ENCODE assay signal across 3 cellular contexts in the genomic region with DNA sequence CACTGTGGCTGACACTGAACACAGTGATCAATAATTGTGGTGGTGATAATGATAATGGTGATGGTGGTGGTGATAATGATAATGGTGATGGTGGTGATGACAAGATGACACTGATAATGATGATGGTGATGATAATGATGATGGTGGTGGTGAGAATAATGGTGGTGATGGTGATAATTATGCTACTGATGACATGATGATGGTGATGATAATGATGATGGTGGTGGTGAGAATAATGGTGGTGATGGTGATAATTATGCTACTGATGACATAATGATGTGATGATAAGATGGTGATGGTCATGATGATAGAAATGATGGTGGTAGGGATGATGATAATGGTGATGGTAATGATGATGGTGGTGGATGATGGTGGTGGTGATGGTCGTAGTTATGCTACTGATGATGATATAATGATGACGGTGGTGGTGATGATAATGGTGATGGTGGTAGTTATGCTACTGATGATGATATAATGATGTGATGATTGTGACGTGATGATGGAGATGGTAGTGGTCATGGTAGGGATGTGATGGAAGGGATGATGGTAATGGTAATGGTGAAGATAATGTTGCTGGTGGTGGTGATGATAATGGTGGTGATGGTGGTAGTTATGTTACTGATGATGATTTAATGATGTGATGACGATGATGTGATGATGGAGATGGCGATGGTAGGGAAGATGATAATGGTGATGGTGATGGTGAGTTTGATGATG.
TF ChIP-seq lines count a peak whose summit lies in the region.

No MANE protein-coding gene starts in this region.

TF ChIP-seq in HepG2, 621 proteins besides CTCF, POLR2A, EP300 and RAD21 (continues in another document):
- TF ChIP-seq ZNF337 (CRISPR knock-in tag; IDR thresholded peaks at IDR 0.05; ENCODE audit: borderline replicate concordance, low read depth) (no peak), ZNF773 (CRISPR knock-in tag; IDR thresholded peaks at IDR 0.05; ENCODE audit: borderline replicate concordance) (no peak), FOXK2 (IDR thresholded peaks at IDR 0.05) (peak; percentile 50; the same call in 1 of the 2 replicates), NFIB (CRISPR knock-in tag; IDR thresholded peaks at IDR 0.05; ENCODE audit: borderline replicate concordance) (no peak), CEBPB (IDR thresholded peaks at IDR 0.05; ENCODE audit: borderline replicate concordance, low read depth, low read length) (no peak), FOXA1 (IDR thresholded peaks at IDR 0.05) (peak; percentile 38), FOXA1 (CRISPR knock-in tag; IDR thresholded peaks at IDR 0.05) (no peak), IKZF1 (IDR thresholded peaks at IDR 0.05) (peak; percentile 94; the same call in 1 of the 2 replicates), EED (CRISPR knock-in tag; IDR thresholded peaks at IDR 0.05) (no peak), NONO (IDR thresholded peaks at IDR 0.05) (0 out of 2 replicates have a peak, but pooled peaks have one; percentile 63), NONO (CRISPR knock-in tag; conservative IDR thresholded peaks at IDR 0.05) (no peak), ZNF720 (CRISPR knock-in tag; IDR thresholded peaks at IDR 0.05) (no peak), CREB1 (IDR thresholded peaks at IDR 0.05) (peak; percentile 99), CREB1 (CRISPR knock-in tag; IDR thresholded peaks at IDR 0.05) (no peak), TERF1 (CRISPR knock-in tag; IDR thresholded peaks at IDR 0.05) (no peak), ZSCAN31 (CRISPR knock-in tag; IDR thresholded peaks at IDR 0.05; ENCODE audit: low read depth) (no peak)
- TF ChIP-seq, protein P1, sequence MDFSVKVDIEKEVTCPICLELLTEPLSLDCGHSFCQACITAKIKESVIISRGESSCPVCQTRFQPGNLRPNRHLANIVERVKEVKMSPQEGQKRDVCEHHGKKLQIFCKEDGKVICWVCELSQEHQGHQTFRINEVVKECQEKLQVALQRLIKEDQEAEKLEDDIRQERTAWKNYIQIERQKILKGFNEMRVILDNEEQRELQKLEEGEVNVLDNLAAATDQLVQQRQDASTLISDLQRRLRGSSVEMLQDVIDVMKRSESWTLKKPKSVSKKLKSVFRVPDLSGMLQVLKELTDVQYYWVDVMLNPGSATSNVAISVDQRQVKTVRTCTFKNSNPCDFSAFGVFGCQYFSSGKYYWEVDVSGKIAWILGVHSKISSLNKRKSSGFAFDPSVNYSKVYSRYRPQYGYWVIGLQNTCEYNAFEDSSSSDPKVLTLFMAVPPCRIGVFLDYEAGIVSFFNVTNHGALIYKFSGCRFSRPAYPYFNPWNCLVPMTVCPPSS (IDR thresholded peaks at IDR 0.05), result peak; percentile 84; the same call in 1 of the 2 replicates
- TF ChIP-seq, protein P2, sequence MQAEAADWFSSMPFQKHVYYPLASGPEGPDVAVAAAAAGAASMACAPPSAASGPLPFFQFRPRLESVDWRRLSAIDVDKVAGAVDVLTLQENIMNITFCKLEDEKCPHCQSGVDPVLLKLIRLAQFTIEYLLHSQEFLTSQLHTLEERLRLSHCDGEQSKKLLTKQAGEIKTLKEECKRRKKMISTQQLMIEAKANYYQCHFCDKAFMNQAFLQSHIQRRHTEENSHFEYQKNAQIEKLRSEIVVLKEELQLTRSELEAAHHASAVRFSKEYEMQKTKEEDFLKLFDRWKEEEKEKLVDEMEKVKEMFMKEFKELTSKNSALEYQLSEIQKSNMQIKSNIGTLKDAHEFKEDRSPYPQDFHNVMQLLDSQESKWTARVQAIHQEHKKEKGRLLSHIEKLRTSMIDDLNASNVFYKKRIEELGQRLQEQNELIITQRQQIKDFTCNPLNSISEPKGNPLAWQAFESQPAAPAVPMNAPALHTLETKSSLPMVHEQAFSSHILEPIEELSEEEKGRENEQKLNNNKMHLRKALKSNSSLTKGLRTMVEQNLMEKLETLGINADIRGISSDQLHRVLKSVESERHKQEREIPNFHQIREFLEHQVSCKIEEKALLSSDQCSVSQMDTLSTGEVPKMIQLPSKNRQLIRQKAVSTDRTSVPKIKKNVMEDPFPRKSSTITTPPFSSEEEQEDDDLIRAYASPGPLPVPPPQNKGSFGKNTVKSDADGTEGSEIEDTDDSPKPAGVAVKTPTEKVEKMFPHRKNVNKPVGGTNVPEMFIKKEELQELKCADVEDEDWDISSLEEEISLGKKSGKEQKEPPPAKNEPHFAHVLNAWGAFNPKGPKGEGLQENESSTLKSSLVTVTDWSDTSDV (CRISPR knock-in tag; IDR thresholded peaks at IDR 0.05), result no peak

TF ChIP-seq in IMR-90, 13 proteins besides CTCF, POLR2A, EP300 and RAD21:
- TF ChIP-seq MAFK (IDR thresholded peaks at IDR 0.05; ENCODE audit: low read depth, low read length) (no peak), MXI1 (IDR thresholded peaks at IDR 0.05; ENCODE audit: borderline replicate concordance, low read depth, low read length) (no peak), NFE2L2 (IDR thresholded peaks at IDR 0.05; ENCODE audit: low read depth, low read length) (no peak), CEBPB (IDR thresholded peaks at IDR 0.05; ENCODE audit: low read depth, low read length) (no peak), RCOR1 (IDR thresholded peaks at IDR 0.05; ENCODE audit: insufficient replicate concordance, low read length) (no peak), RFX5 (IDR thresholded peaks at IDR 0.05; ENCODE audit: low read depth, low read length) (no peak), CHD1 (IDR thresholded peaks at IDR 0.05; ENCODE audit: low read depth, low read length) (no peak), BHLHE40 (IDR thresholded peaks at IDR 0.05; ENCODE audit: low read depth, low read length) (no peak), MAZ (IDR thresholded peaks at IDR 0.05; ENCODE audit: borderline replicate concordance, low read depth, low read length) (no peak), SMC3 (IDR thresholded peaks at IDR 0.05; ENCODE audit: low read depth, low read length) (no peak)
- TF ChIP-seq, protein P3, sequence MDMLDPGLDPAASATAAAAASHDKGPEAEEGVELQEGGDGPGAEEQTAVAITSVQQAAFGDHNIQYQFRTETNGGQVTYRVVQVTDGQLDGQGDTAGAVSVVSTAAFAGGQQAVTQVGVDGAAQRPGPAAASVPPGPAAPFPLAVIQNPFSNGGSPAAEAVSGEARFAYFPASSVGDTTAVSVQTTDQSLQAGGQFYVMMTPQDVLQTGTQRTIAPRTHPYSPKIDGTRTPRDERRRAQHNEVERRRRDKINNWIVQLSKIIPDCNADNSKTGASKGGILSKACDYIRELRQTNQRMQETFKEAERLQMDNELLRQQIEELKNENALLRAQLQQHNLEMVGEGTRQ (IDR thresholded peaks at IDR 0.05; ENCODE audit: low read depth, low read length), result no peak
TF ChIP-seq in IMR-90: peak in this region for 0.

TF ChIP-seq in K562, 482 proteins besides CTCF, POLR2A, EP300 and RAD21:
- TF ChIP-seq ATF1 (CRISPR knock-in tag; IDR thresholded peaks at IDR 0.05) (no peak), ATF1 (tag; IDR thresholded peaks at IDR 0.05) (0 out of 2 replicates have a peak, but pooled peaks have one; percentile 30), CBX2 (IDR thresholded peaks at IDR 0.05; ENCODE audit: insufficient read depth, low read length, poor library complexity, severe bottlenecking) (no peak), PHTF2 (CRISPR knock-in tag; IDR thresholded peaks at IDR 0.05) (no peak), TAF9B (IDR thresholded peaks at IDR 0.05; ENCODE audit: partially characterized antibody) (peak; percentile 9), EWSR1 (IDR thresholded peaks at IDR 0.05; ENCODE audit: borderline replicate concordance, low read depth, partially characterized antibody) (no peak)
- TF ChIP-seq, protein P4, sequence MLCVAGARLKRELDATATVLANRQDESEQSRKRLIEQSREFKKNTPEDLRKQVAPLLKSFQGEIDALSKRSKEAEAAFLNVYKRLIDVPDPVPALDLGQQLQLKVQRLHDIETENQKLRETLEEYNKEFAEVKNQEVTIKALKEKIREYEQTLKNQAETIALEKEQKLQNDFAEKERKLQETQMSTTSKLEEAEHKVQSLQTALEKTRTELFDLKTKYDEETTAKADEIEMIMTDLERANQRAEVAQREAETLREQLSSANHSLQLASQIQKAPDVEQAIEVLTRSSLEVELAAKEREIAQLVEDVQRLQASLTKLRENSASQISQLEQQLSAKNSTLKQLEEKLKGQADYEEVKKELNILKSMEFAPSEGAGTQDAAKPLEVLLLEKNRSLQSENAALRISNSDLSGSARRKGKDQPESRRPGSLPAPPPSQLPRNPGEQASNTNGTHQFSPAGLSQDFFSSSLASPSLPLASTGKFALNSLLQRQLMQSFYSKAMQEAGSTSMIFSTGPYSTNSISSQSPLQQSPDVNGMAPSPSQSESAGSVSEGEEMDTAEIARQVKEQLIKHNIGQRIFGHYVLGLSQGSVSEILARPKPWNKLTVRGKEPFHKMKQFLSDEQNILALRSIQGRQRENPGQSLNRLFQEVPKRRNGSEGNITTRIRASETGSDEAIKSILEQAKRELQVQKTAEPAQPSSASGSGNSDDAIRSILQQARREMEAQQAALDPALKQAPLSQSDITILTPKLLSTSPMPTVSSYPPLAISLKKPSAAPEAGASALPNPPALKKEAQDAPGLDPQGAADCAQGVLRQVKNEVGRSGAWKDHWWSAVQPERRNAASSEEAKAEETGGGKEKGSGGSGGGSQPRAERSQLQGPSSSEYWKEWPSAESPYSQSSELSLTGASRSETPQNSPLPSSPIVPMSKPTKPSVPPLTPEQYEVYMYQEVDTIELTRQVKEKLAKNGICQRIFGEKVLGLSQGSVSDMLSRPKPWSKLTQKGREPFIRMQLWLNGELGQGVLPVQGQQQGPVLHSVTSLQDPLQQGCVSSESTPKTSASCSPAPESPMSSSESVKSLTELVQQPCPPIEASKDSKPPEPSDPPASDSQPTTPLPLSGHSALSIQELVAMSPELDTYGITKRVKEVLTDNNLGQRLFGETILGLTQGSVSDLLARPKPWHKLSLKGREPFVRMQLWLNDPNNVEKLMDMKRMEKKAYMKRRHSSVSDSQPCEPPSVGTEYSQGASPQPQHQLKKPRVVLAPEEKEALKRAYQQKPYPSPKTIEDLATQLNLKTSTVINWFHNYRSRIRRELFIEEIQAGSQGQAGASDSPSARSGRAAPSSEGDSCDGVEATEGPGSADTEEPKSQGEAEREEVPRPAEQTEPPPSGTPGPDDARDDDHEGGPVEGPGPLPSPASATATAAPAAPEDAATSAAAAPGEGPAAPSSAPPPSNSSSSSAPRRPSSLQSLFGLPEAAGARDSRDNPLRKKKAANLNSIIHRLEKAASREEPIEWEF (CRISPR knock-in tag; IDR thresholded peaks at IDR 0.05), result no peak
- TF ChIP-seq, protein P5, sequence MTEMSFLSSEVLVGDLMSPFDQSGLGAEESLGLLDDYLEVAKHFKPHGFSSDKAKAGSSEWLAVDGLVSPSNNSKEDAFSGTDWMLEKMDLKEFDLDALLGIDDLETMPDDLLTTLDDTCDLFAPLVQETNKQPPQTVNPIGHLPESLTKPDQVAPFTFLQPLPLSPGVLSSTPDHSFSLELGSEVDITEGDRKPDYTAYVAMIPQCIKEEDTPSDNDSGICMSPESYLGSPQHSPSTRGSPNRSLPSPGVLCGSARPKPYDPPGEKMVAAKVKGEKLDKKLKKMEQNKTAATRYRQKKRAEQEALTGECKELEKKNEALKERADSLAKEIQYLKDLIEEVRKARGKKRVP (CRISPR knock-in tag; IDR thresholded peaks at IDR 0.05), result no peak
